ENCODE assay signal across 26 cellular contexts in the genomic region with DNA sequence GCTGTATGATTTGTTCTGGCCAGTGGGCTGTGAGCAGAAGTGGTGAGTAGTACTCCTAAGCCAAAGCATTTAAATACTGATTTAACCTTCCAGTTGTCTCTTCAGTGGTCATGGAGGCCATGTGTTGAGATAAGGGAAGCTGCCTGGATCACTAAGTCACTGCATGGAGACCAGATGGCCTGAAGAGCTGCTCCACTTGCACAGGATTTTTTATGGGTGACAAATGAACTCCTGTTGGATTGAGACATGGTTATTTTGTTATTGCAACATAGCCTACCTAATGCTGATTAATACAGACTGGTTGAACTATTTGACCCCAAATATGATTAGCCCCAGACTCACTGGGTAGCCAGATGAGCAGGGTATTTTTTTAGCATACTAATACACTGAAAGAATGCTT.
DNase-seq lines count a peak whose midpoint lies in the region; ATAC-seq and TF ChIP-seq lines count a peak whose summit lies in the region.
"Had no signal": no experiment of that assay in that cellular context is flagged by ENCODE, and none has a peak within 500 bp of the region (broad histone marks: within the 10 kb centered on the region; RNA-seq: fewer than 3 reads in every experiment).

No MANE protein-coding gene starts in this region.

- no peaks in the 10 kb centered on the region for H3K9me3 ChIP-seq in smooth muscle cell (replicated peaks; ENCODE audit: low read depth)
- H3K9me3 ChIP-seq: BLaER1, SJSA1 had no signal

- no peak overlapping the region for H3K4me3 ChIP-seq in HFF-Myc (replicated peaks; ENCODE audit: low read depth, low read length)
- no peak overlapping the region for H3K4me3 ChIP-seq in fibroblast of the aortic adventitia (ENCODE audit: low read depth, low read length)
- H3K4me3 ChIP-seq in smooth muscle cell: no peak overlapping the region
- H3K4me3 ChIP-seq: BLaER1, GM23338, PC-9, SJSA1 had no signal

- no peak for ATAC-seq in GM21447 (IDR thresholded peaks at IDR 0.05; ENCODE audit: unreplicated experiment)
- ATAC-seq: GM23338 had no signal

- no peak overlapping the region for H2AFZ ChIP-seq in smooth muscle cell (ENCODE audit: low read depth)
- H2AFZ ChIP-seq: GM23338, PC-9 had no signal

- TF ChIP-seq CTCF in HFF-Myc (IDR thresholded peaks at IDR 0.05; ENCODE audit: low read depth, low read length, missing control alignments) (no peak), fibroblast of the aortic adventitia (IDR thresholded peaks at IDR 0.05; ENCODE audit: insufficient read depth, low read length) (no peak), smooth muscle cell (IDR thresholded peaks at IDR 0.05; ENCODE audit: borderline replicate concordance, insufficient read depth, poor library complexity, severe bottlenecking) (no peak)

- peak; percentile 59 for DNase-seq in HFF-Myc (ENCODE audit: extremely low read depth, low read depth)
- peak; percentile 0 for DNase-seq in OCI-M1 (lab: John Stamatoyannopoulos, UW)
- DNase-seq in fibroblast of the aortic adventitia (ENCODE audit: low read depth): peak; percentile 5
- no peak for DNase-seq in smooth muscle cell (lab: John Stamatoyannopoulos, UW; ENCODE audit: unreplicated experiment)
- DNase-seq in NCI-H748 treated with DMSO at 0.1 percent for 48 hours (lab: John Stamatoyannopoulos, UW): no peak
- no peak for DNase-seq in AG20443 (ENCODE audit: low spot score)
- DNase-seq: ACHN; CD4-positive, alpha-beta T cell; H9; HFFc6; Karpas-422; NCI-H1092; NCI-H1436; NCI-H187; NCI-H2081 treated with DMSO at 0.1 percent for 48 hours; NCI-H2171; NCI-H226; NCI-H510A; NK-92 treated with Interleukin-12 subunit alpha and Interleukin-12 subunit beta, amount 100 ng/mL, for 24 hours; Right ventricle myocardium superior; RPMI8226 had no signal

- no peaks in the 10 kb centered on the region for H3K27me3 ChIP-seq in smooth muscle cell (ENCODE audit: low read depth)
- H3K27me3 ChIP-seq: BLaER1, SJSA1 had no signal

- H3K27ac ChIP-seq in smooth muscle cell (ENCODE audit: low read depth): peak overlapping the region; percentile 89
- H3K27ac ChIP-seq: BLaER1, PC-9, SJSA1 had no signal

- no peaks in the 10 kb centered on the region for H4K20me1 ChIP-seq in smooth muscle cell (ENCODE audit: low read depth)
- H4K20me1 ChIP-seq: BLaER1 had no signal

- no peaks in the 10 kb centered on the region for H3F3A ChIP-seq in smooth muscle cell (ENCODE audit: low read depth)

- H3K79me2 ChIP-seq in smooth muscle cell (ENCODE audit: low read depth): no peaks in the 10 kb centered on the region

- H3K4me1 ChIP-seq in smooth muscle cell (ENCODE audit: low read depth): no peaks in the 10 kb centered on the region
- H3K4me1 ChIP-seq: SJSA1 had no signal

- peak overlapping the region; percentile 48 for H3K9ac ChIP-seq in smooth muscle cell (ENCODE audit: low read depth)
- H3K9ac ChIP-seq: BLaER1 had no signal

- no peak overlapping the region for H3K4me2 ChIP-seq in smooth muscle cell
- H3K4me2 ChIP-seq: BLaER1, GM23338, PC-9 had no signal

- H3K36me3 ChIP-seq in smooth muscle cell (ENCODE audit: low read depth): no peaks in the 10 kb centered on the region
- H3K36me3 ChIP-seq: BLaER1, SJSA1 had no signal

Comparison
In these comparisons a context has a peak if more than half of its experiments do, and no peak if none do; other contexts are left out.
1. DNase-seq: peak in HFF-Myc (single experiment), OCI-M1 (single experiment) and fibroblast of the aortic adventitia (single experiment); none in smooth muscle cell (single experiment), NCI-H748 treated with DMSO at 0.1 percent for 48 hours (single experiment) and AG20443 (single experiment).